ENCODE assay signal across 8 cellular contexts in genomic region chr11:68825603-68826002, GRCh38. TPM values are rescaled to one million over a fixed set of nuclear protein-coding genes. Genes with fewer than 3 reads are reported as not detected.
DNase-seq lines count a peak whose midpoint lies in the region; TF ChIP-seq lines count a peak whose summit lies in the region.

No MANE protein-coding gene starts in this region.

- no peaks in the 10 kb centered on the region for H3F3A ChIP-seq in smooth muscle cell (ENCODE audit: low read depth)

- H2AFZ ChIP-seq in smooth muscle cell (ENCODE audit: low read depth): no peak overlapping the region

- H3K79me2 ChIP-seq in smooth muscle cell (ENCODE audit: low read depth): no peaks in the 10 kb centered on the region

- DNase-seq in AG09309 (ENCODE audit: low read depth) (no peak), HT-29 (ENCODE audit: low spot score) (peak; percentile 68), iPS-NIHi11 (ENCODE audit: low spot score) (peak; percentile 38), smooth muscle cell (lab: John Stamatoyannopoulos, UW; ENCODE audit: unreplicated experiment) (no peak), Ammon's horn (ENCODE audit: low spot score) (no peak), hypothalamus (lab: John Stamatoyannopoulos, UW) (no peak), NCI-H748 treated with DMSO at 0.1 percent for 48 hours (lab: John Stamatoyannopoulos, UW) (no peak)
- DNase-seq in activated CD4-positive, alpha-beta T cell treated with anti-CD3 and anti-CD28 coated beads, Interleukin-2, amount 50 U/mL, for 4 hours: peak; percentile 38 to 39

- no peaks in the 10 kb centered on the region for H3K4me1 ChIP-seq in smooth muscle cell (ENCODE audit: low read depth)

- H3K9ac ChIP-seq in smooth muscle cell (ENCODE audit: low read depth): no peak overlapping the region

- H3K9me3 ChIP-seq in smooth muscle cell (replicated peaks; ENCODE audit: low read depth): no peaks in the 10 kb centered on the region

- TF ChIP-seq CTCF in AG09309 (IDR thresholded peaks at IDR 0.05; ENCODE audit: control insufficient read depth, insufficient read depth, low read depth, low read length, missing control alignments) (peak; percentile 8), smooth muscle cell (IDR thresholded peaks at IDR 0.05; ENCODE audit: borderline replicate concordance, insufficient read depth, poor library complexity, severe bottlenecking) (no peak)

- H3K4me3 ChIP-seq in AG09309 (ENCODE audit: control insufficient read depth, low read depth, low read length) (no peak overlapping the region), smooth muscle cell (no peak overlapping the region)

- no peaks in the 10 kb centered on the region for H4K20me1 ChIP-seq in smooth muscle cell (ENCODE audit: low read depth)

- H3K36me3 ChIP-seq in smooth muscle cell (ENCODE audit: low read depth): no peaks in the 10 kb centered on the region

- H3K27me3 ChIP-seq in smooth muscle cell (ENCODE audit: low read depth): no peaks in the 10 kb centered on the region

- no peak overlapping the region for H3K4me2 ChIP-seq in smooth muscle cell

- H3K27ac ChIP-seq in smooth muscle cell (ENCODE audit: low read depth): no peak overlapping the region

- 70% methylated on average over 5 of the region's 7 CpGs for WGBS in smooth muscle cell (ENCODE audit: low lambda C conversion rate)

RNA-seq across cellular contexts. Expression of gene CPT1A, which starts 16.1 kb away (rescaled TPM):
- total RNA-seq in HT-29 (2014; rRNA removed; shearing (Covaris generic)): 25.3 and 25.4 TPM in 2 replicates
- total RNA-seq in smooth muscle cell: 1.7 and 1.9 TPM in 2 replicates
- polyA plus RNA-seq in smooth muscle cell: 0.24 and 0.98 TPM in 2 replicates

Comparison
In these comparisons a context has a peak if more than half of its experiments do, and no peak if none do; other contexts are left out.
1. DNase-seq: peak in HT-29 (single experiment), activated CD4-positive, alpha-beta T cell treated with anti-CD3 and anti-CD28 coated beads, Interleukin-2, amount 50 U/mL, for 4 hours (2 of 2) and iPS-NIHi11 (single experiment); none in AG09309 (single experiment), smooth muscle cell (single experiment), Ammon's horn (single experiment), hypothalamus (0 of 51) and NCI-H748 treated with DMSO at 0.1 percent for 48 hours (single experiment).